Comparison of ENCODE assay signal across 34 cellular contexts in genomic region chr2:229372207-229372606, GRCh38.
"Had no signal": no experiment of that assay in that cellular context is flagged by ENCODE, and none has a peak within 500 bp of the region (broad histone marks: within the 10 kb centered on the region; RNA-seq: fewer than 3 reads in every experiment).

No MANE protein-coding gene starts in this region.

- H3K9me3 ChIP-seq: body of pancreas, Peyer's patch had no signal

- H3K4me3 ChIP-seq: body of pancreas, Peyer's patch had no signal

- ATAC-seq: activated T-cell treated with anti-CD3 and anti-CD28 coated beads, Interleukin-2, amount 50 U/mL, for 72 hours; activated T-helper 17 cell treated with anti-CD3 and anti-CD28 coated beads, Interleukin-2, amount 50 U/mL, for 72 hours; body of pancreas; PC-3 had no signal

- DNase-seq: activated CD4-positive, alpha-beta memory T cell treated with anti-CD3 and anti-CD28 coated beads, Interleukin-2, amount 10 ng/mL, durations not matched to agents 7 days and 5 days; activated CD4-positive, alpha-beta T cell treated with anti-CD3 and anti-CD28 coated beads for 1 hour; activated CD4-positive, alpha-beta T cell treated with anti-CD3 and anti-CD28 coated beads for 48 hours; activated CD4-positive, CD25-positive, alpha-beta regulatory T cell; activated effector memory CD4-positive, alpha-beta T cell treated with anti-CD3 and anti-CD28 coated beads, Interleukin-2, amount 50 U/mL, for 16 hours; activated naive CD4-positive, alpha-beta T cell; activated naive CD4-positive, alpha-beta T cell treated with anti-CD3 and anti-CD28 coated beads, Interleukin-2, amount 50 U/mL, for 16 hours; activated naive CD8-positive, alpha-beta T cell treated with anti-CD3 and anti-CD28 coated beads for 36 hours; activated T-cell treated with anti-CD3 and anti-CD28 coated beads, Interleukin-2, amount 50 U/mL, for 1 hour; activated T-cell treated with anti-CD3 and anti-CD28 coated beads, Interleukin-2, amount 50 U/mL, for 72 hours; amygdala; body of pancreas; Karpas-422; KBM-7; NCI-H1048; NCI-H1105 treated with DMSO at 0.1 percent for 48 hours; NCI-H1436; NCI-H1694; NCI-H1930; NCI-H2171; NCI-H510A; NCI-H526; NCI-H748 treated with DMSO at 0.1 percent for 48 hours; NK-92 treated with Interleukin-12 subunit alpha and Interleukin-12 subunit beta, amount 100 ng/mL, for 24 hours; PC-3; Peyer's patch; RPMI8226; SW 1271; T-helper 1 cell; T-helper 2 cell; T-helper 9 cell; WERI-Rb-1 had no signal

- H3K27me3 Mint-ChIP-seq: activated CD4-positive, alpha-beta memory T cell treated with anti-CD3 and anti-CD28 coated beads, Interleukin-2, amount 10 ng/mL, durations not matched to agents 7 days and 5 days; activated naive CD8-positive, alpha-beta T cell treated with anti-CD3 and anti-CD28 coated beads for 36 hours; IgD-negative memory B cell had no signal

- H3K9me3 Mint-ChIP-seq: activated naive CD8-positive, alpha-beta T cell treated with anti-CD3 and anti-CD28 coated beads for 36 hours; activated T-cell treated with anti-CD3 and anti-CD28 coated beads, Interleukin-2, amount 50 U/mL, for 72 hours had no signal

- H3K27me3 ChIP-seq: body of pancreas, Peyer's patch had no signal

- H3K4me1 ChIP-seq: body of pancreas, Peyer's patch had no signal

- H3K36me3 Mint-ChIP-seq: activated naive CD8-positive, alpha-beta T cell treated with anti-CD3 and anti-CD28 coated beads for 36 hours; IgD-negative memory B cell had no signal

- H3K4me1 Mint-ChIP-seq: activated CD4-positive, alpha-beta memory T cell treated with anti-CD3 and anti-CD28 coated beads, Interleukin-2, amount 10 ng/mL, durations not matched to agents 7 days and 5 days; activated naive CD8-positive, alpha-beta T cell treated with anti-CD3 and anti-CD28 coated beads for 36 hours; activated T-helper 17 cell treated with anti-CD3 and anti-CD28 coated beads, Interleukin-2, amount 50 U/mL, for 72 hours; IgD-negative memory B cell had no signal

- H3K36me3 ChIP-seq: Peyer's patch, WERI-Rb-1 had no signal

- H3K27ac ChIP-seq: body of pancreas, Peyer's patch, WERI-Rb-1 had no signal

- H3K4me3 Mint-ChIP-seq: activated CD4-positive, alpha-beta memory T cell treated with anti-CD3 and anti-CD28 coated beads, Interleukin-2, amount 10 ng/mL, durations not matched to agents 7 days and 5 days; activated naive CD8-positive, alpha-beta T cell treated with anti-CD3 and anti-CD28 coated beads for 36 hours; activated T-cell treated with anti-CD3 and anti-CD28 coated beads, Interleukin-2, amount 50 U/mL, for 72 hours; activated T-helper 17 cell treated with anti-CD3 and anti-CD28 coated beads, Interleukin-2, amount 50 U/mL, for 72 hours; IgD-negative memory B cell had no signal

- H3K27ac Mint-ChIP-seq: activated CD4-positive, alpha-beta memory T cell treated with anti-CD3 and anti-CD28 coated beads, Interleukin-2, amount 10 ng/mL, durations not matched to agents 7 days and 5 days; activated naive CD8-positive, alpha-beta T cell treated with anti-CD3 and anti-CD28 coated beads for 36 hours; activated T-cell treated with anti-CD3 and anti-CD28 coated beads, Interleukin-2, amount 50 U/mL, for 72 hours; activated T-helper 17 cell treated with anti-CD3 and anti-CD28 coated beads, Interleukin-2, amount 50 U/mL, for 72 hours; IgD-negative memory B cell had no signal
